10 cellular contexts compared by ENCODE assay signal in genomic region chr3:30642715-30643361, GRCh38.
A peak's percentile ranks its signal among the peaks of the same experiment; 100 is the strongest.
DNase-seq lines count a peak whose midpoint lies in the region; ATAC-seq and TF ChIP-seq lines count a peak whose summit lies in the region.
"Had no signal": no experiment of that assay in that cellular context is flagged by ENCODE, and none has a peak within 500 bp of the region (broad histone marks: within the 10 kb centered on the region; RNA-seq: fewer than 3 reads in every experiment).

No MANE protein-coding gene starts in this region.

- TF ChIP-seq CTCF in GM12865 (IDR thresholded peaks at IDR 0.05; ENCODE audit: insufficient read depth, low read depth, low read length, missing control alignments) (no peak), MM.1S (IDR thresholded peaks at IDR 0.05; ENCODE audit: low read length) (peak; percentile 14; the same call in 1 of the 2 replicates)

- POLR2A ChIA-PET in HEK293T (lab: Yijun Ruan, JAX) = no interaction called here

- H3K9me3 ChIP-seq in MM.1S (replicated peaks; ENCODE audit: insufficient read depth, low read length) = no peaks in the 10 kb centered on the region
- H3K9me3 ChIP-seq: SK-N-SH had no signal

- H3K27me3 ChIP-seq in MM.1S (replicated peaks; ENCODE audit: insufficient read depth, low read length) (no peaks in the 10 kb centered on the region), rectal smooth muscle tissue (ENCODE audit: control insufficient read depth, insufficient read depth, low read length) (no peaks in the 10 kb centered on the region)

- peak overlapping the region; percentile 44; the same call in 1 of the 2 replicates for H3K9ac ChIP-seq in MM.1S (ENCODE audit: low read length)
- H3K9ac ChIP-seq in rectal smooth muscle tissue (ENCODE audit: low read length) = no peak overlapping the region
- H3K9ac ChIP-seq: SK-N-SH had no signal

- H3K4me1 ChIP-seq in MM.1S (ENCODE audit: low read length) (peaks cover 87% of the 10 kb centered on the region), rectal smooth muscle tissue (ENCODE audit: control insufficient read depth, insufficient read depth, low read length) (peaks cover 35% of the 10 kb centered on the region)

- peaks cover 47% of the 10 kb centered on the region for H3F3A ChIP-seq in MM.1S (ENCODE audit: insufficient read depth, low read length)

- CTCF ChIA-PET in HEK293T (lab: Yijun Ruan, JAX) = no interaction called here

- H3K4me3 ChIP-seq in GM12865 (ENCODE audit: low read depth, low read length) (no peak overlapping the region), MM.1S (ENCODE audit: low read length) (peak overlapping the region; percentile 29), rectal smooth muscle tissue (ENCODE audit: low read length) (no peak overlapping the region)

- H3K27ac ChIP-seq in MM.1S (ENCODE audit: low read length) (peak overlapping the region; percentile 90), cingulate gyrus (ENCODE audit: low read depth, low read length) (peak overlapping the region; percentile 33), rectal smooth muscle tissue (ENCODE audit: low read depth, low read length) (peak overlapping the region; percentile 45)

- H3K79me2 ChIP-seq in MM.1S (ENCODE audit: low read length) = peaks cover 71% of the 10 kb centered on the region

- H3K36me3 ChIP-seq in MM.1S (replicated peaks; ENCODE audit: insufficient read depth, low read length) = no peaks in the 10 kb centered on the region
- peaks cover 8% of the 10 kb centered on the region for H3K36me3 ChIP-seq in rectal smooth muscle tissue (ENCODE audit: control insufficient read depth, insufficient read depth, low read length)

- no peak overlapping the region for H2AFZ ChIP-seq in MM.1S (ENCODE audit: low read length)

- H3K4me2 ChIP-seq in MM.1S (ENCODE audit: low read depth, low read length) = peak overlapping the region; percentile 90
- H3K4me2 ChIP-seq: SK-N-SH had no signal

- peak; percentile 12 for DNase-seq in GM12865 (ENCODE audit: low read depth)
- DNase-seq in MM.1S = peak; percentile 72
- no peak for DNase-seq in HEK293T (ENCODE audit: extremely low spot score)
- DNase-seq in NCI-H1436 (lab: John Stamatoyannopoulos, UW) = no peak
- DNase-seq in NCI-H226 = no peak
- DNase-seq: GOT3, SK-N-SH had no signal

- ATAC-seq in HG02981 (IDR thresholded peaks at IDR 0.05; ENCODE audit: unreplicated experiment) = no peak

- H4K20me1 ChIP-seq in MM.1S (ENCODE audit: insufficient read depth, low read length) = no peaks in the 10 kb centered on the region

- no peaks in the 10 kb centered on the region for H3K9me2 ChIP-seq in MM.1S (replicated peaks; ENCODE audit: insufficient read depth, low read length)
- H3K9me2 ChIP-seq: SK-N-SH had no signal

TF ChIP-seq in HEK293T, 16 proteins besides CTCF, POLR2A, EP300 and RAD21:
- TF ChIP-seq CTBP1 (IDR thresholded peaks at IDR 0.05; ENCODE audit: borderline replicate concordance) = no peak
- TF ChIP-seq HDGF (IDR thresholded peaks at IDR 0.05; ENCODE audit: borderline replicate concordance) = no peak
- TF ChIP-seq LEF1 (IDR thresholded peaks at IDR 0.05; ENCODE audit: borderline replicate concordance) = no peak
- TF ChIP-seq ZNF384 (IDR thresholded peaks at IDR 0.05) = no peak
- TF ChIP-seq L3MBTL2 (conservative IDR thresholded peaks at IDR 0.05) = no peak
- TF ChIP-seq ARNT (IDR thresholded peaks at IDR 0.05) = no peak
- no peak for TF ChIP-seq NFRKB (IDR thresholded peaks at IDR 0.05)
- no peak for TF ChIP-seq FOXA1 (IDR thresholded peaks at IDR 0.05)
- no peak for TF ChIP-seq TARDBP (IDR thresholded peaks at IDR 0.05)
- TF ChIP-seq BHLHE40 (IDR thresholded peaks at IDR 0.05; ENCODE audit: borderline replicate concordance) = no peak
- TF ChIP-seq FOXK2 (IDR thresholded peaks at IDR 0.05) = no peak
- TF ChIP-seq SUZ12 (IDR thresholded peaks at IDR 0.05) = no peak
- TF ChIP-seq FOXM1 (IDR thresholded peaks at IDR 0.05; ENCODE audit: borderline replicate concordance) = no peak
- TF ChIP-seq, protein P1, sequence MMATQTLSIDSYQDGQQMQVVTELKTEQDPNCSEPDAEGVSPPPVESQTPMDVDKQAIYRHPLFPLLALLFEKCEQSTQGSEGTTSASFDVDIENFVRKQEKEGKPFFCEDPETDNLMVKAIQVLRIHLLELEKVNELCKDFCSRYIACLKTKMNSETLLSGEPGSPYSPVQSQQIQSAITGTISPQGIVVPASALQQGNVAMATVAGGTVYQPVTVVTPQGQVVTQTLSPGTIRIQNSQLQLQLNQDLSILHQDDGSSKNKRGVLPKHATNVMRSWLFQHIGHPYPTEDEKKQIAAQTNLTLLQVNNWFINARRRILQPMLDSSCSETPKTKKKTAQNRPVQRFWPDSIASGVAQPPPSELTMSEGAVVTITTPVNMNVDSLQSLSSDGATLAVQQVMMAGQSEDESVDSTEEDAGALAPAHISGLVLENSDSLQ (IDR thresholded peaks at IDR 0.05) = no peak
- TF ChIP-seq SP1 (IDR thresholded peaks at IDR 0.05) = no peak
- TF ChIP-seq ELF4 (IDR thresholded peaks at IDR 0.05) = no peak

Comparison
In these comparisons a context has a peak if more than half of its experiments do, and no peak if none do; other contexts are left out.
1. DNase-seq: peak in GM12865 (single experiment) and MM.1S (single experiment); none in HEK293T (single experiment), NCI-H1436 (single experiment) and NCI-H226 (single experiment).
2. H3K27ac ChIP-seq: peak in every context shown above with its lines; median percentile 90 in MM.1S; 45 in rectal smooth muscle tissue; 33 in cingulate gyrus.